In genomic region chr1:87117761-87118160, GRCh38 we compare ENCODE assay signal across 27 cellular contexts.
A peak's percentile ranks its signal among the peaks of the same experiment; 100 is the strongest.
DNase-seq lines count a peak whose midpoint lies in the region; ATAC-seq and TF ChIP-seq lines count a peak whose summit lies in the region.
"Had no signal": no experiment of that assay in that cellular context is flagged by ENCODE, and none has a peak within 500 bp of the region (broad histone marks: within the 10 kb centered on the region; RNA-seq: fewer than 3 reads in every experiment).

No MANE protein-coding gene starts in this region.

- no peaks in the 10 kb centered on the region for H3K27me3 ChIP-seq in smooth muscle cell (ENCODE audit: low read depth)
- H3K27me3 ChIP-seq: hepatocyte, thyroid gland had no signal

- TF ChIP-seq CTCF in OCI-LY7 (conservative IDR thresholded peaks at IDR 0.05; ENCODE audit: low read length) (no peak), smooth muscle cell (IDR thresholded peaks at IDR 0.05; ENCODE audit: borderline replicate concordance, insufficient read depth, poor library complexity, severe bottlenecking) (no peak)

- intact Hi-C loops in OCI-LY7 (cut with micrococcal nuclease; ENCODE audit: unreplicated experiment): no loop called here

- H3K36me3 ChIP-seq in OCI-LY7 (ENCODE audit: insufficient read depth, low read length): no peaks in the 10 kb centered on the region
- H3K36me3 ChIP-seq in smooth muscle cell (ENCODE audit: low read depth): no peaks in the 10 kb centered on the region
- H3K36me3 ChIP-seq: thyroid gland had no signal

- no peak overlapping the region for H3K27ac ChIP-seq in OCI-LY7 (ENCODE audit: low read depth, low read length, poor library complexity, severe bottlenecking)
- no peak overlapping the region for H3K27ac ChIP-seq in smooth muscle cell (ENCODE audit: low read depth)
- H3K27ac ChIP-seq: GM23248, hepatocyte, thyroid gland, VCaP had no signal

- H3K4me2 ChIP-seq in OCI-LY7 (ENCODE audit: low read length): no peak overlapping the region
- H3K4me2 ChIP-seq in smooth muscle cell: no peak overlapping the region
- H3K4me2 ChIP-seq: hepatocyte had no signal

- 88% methylated on average over 4 of the region's 4 CpGs for whole genome bisulfite sequencing in smooth muscle cell (ENCODE audit: low lambda C conversion rate)

- no peaks in the 10 kb centered on the region for H3K79me2 ChIP-seq in OCI-LY7 (ENCODE audit: insufficient read depth, low read depth, low read length)
- H3K79me2 ChIP-seq in smooth muscle cell (ENCODE audit: low read depth): no peaks in the 10 kb centered on the region
- H3K79me2 ChIP-seq: hepatocyte had no signal

- H3K4me1 ChIP-seq in OCI-LY7 (ENCODE audit: insufficient read depth, low read length, poor library complexity, severe bottlenecking) (no peaks in the 10 kb centered on the region), smooth muscle cell (ENCODE audit: low read depth) (peaks cover 6% of the 10 kb centered on the region)

- H3K9me3 ChIP-seq in OCI-LY7 (ENCODE audit: low read length): no peaks in the 10 kb centered on the region
- H3K9me3 ChIP-seq in smooth muscle cell (replicated peaks; ENCODE audit: low read depth): no peaks in the 10 kb centered on the region
- H3K9me3 ChIP-seq: thyroid gland had no signal

- H3K4me3 ChIP-seq in OCI-LY7 (ENCODE audit: low read depth, low read length, poor library complexity, severe bottlenecking): no peak overlapping the region
- H3K4me3 ChIP-seq in smooth muscle cell: no peak overlapping the region
- H3K4me3 ChIP-seq: GM23248, hepatocyte, thyroid gland had no signal

- DNase-seq in GM03348 (ENCODE audit: low spot score) (peak; percentile 50), OCI-LY7 (ENCODE audit: low spot score) (no peak), astrocyte of the hippocampus (ENCODE audit: low read depth, low spot score) (peak; percentile 44), kidney tubule cell (ENCODE audit: low spot score) (peak; percentile 55), smooth muscle cell (lab: John Stamatoyannopoulos, UW; ENCODE audit: unreplicated experiment) (no peak), NCI-H345 treated with DMSO at 0.1 percent for 48 hours (lab: John Stamatoyannopoulos, UW; ENCODE audit: unreplicated experiment) (no peak)
- DNase-seq in stimulated activated CD4-positive, alpha-beta T cell treated with anti-CD3 and anti-CD28 coated beads, Interleukin-4, amount 100 ng/mL, for 24 hours: no peak
- DNase-seq: activated CD4-positive, alpha-beta T cell treated with anti-CD3 and anti-CD28 coated beads, Interleukin-2, amount 50 U/mL, for 1 hour; activated CD8-positive, alpha-beta memory T cell treated with anti-CD3 and anti-CD28 coated beads, Interleukin-2, amount 50 U/mL, for 4 hours; activated naive CD8-positive, alpha-beta T cell treated with anti-CD3 and anti-CD28 coated beads, Interleukin-2, amount 10 ng/mL, durations not matched to agents 7 days and 5 days; AML-193; GM23248; immature natural killer cell; left ventricle myocardium superior; midbrain; natural killer cell; NCI-H1436 treated with DMSO at 0.1 percent for 48 hours; NCI-H2171; NCI-H526 treated with DMSO at 0.1 percent for 48 hours; SIG-M5; stimulated activated CD4-positive, alpha-beta T cell treated with anti-CD3 and anti-CD28 coated beads, Interleukin-4, amount 100 ng/mL, for 4 hours; stimulated activated naive CD8-positive, alpha-beta T cell treated with anti-CD3 and anti-CD28 coated beads, Interleukin-15, Interleukin-2, amounts not matched to agents 100 U/mL and 50 U/mL, for 24 hours; thyroid gland had no signal

- ATAC-seq in GM19035 (IDR thresholded peaks at IDR 0.05; ENCODE audit: unreplicated experiment): no peak
- ATAC-seq: HepG2; left ventricle myocardium superior; natural killer cell; stimulated activated naive CD8-positive, alpha-beta T cell treated with anti-CD3 and anti-CD28 coated beads, Interleukin-15, Interleukin-2, amounts not matched to agents 100 U/mL and 50 U/mL, for 24 hours had no signal

- TSS peak; percentile 7 for BruUV-seq in OCI-LY7 (replicated peaks; lab: Mats Ljungman, UMichigan)

- H3K9me2 ChIP-seq in OCI-LY7 (ENCODE audit: insufficient read depth, low read length): no peaks in the 10 kb centered on the region

- CTCF ChIA-PET in OCI-LY7 (lab: Charles Lee; ENCODE audit: unreplicated experiment): no interaction called here

- H3K9ac ChIP-seq in smooth muscle cell (ENCODE audit: low read depth): no peak overlapping the region
- H3K9ac ChIP-seq: GM23248 had no signal

- no peaks in the 10 kb centered on the region for H3F3A ChIP-seq in smooth muscle cell (ENCODE audit: low read depth)

- H4K20me1 ChIP-seq in OCI-LY7 (ENCODE audit: insufficient read depth, low read length) (no peaks in the 10 kb centered on the region), smooth muscle cell (ENCODE audit: low read depth) (no peaks in the 10 kb centered on the region)

- H2AFZ ChIP-seq in OCI-LY7 (ENCODE audit: low read length) (no peak overlapping the region), smooth muscle cell (ENCODE audit: low read depth) (no peak overlapping the region)
- H2AFZ ChIP-seq: GM23248, hepatocyte had no signal

- POLR2A ChIA-PET in OCI-LY7 (lab: Charles Lee): interaction anchor here (0.7 to 1.1 kb wide), 2 partner anchors 21 to 205 kb away, joined by 3 to 4 read pairs; no protein-coding TSS in a partner anchor

Comparison
In these comparisons a context has a peak if more than half of its experiments do, and no peak if none do; other contexts are left out.
1. DNase-seq: peak in GM03348 (single experiment), astrocyte of the hippocampus (single experiment) and kidney tubule cell (single experiment); none in OCI-LY7 (single experiment), smooth muscle cell (single experiment), stimulated activated CD4-positive, alpha-beta T cell treated with anti-CD3 and anti-CD28 coated beads, Interleukin-4, amount 100 ng/mL, for 24 hours (single experiment) and NCI-H345 treated with DMSO at 0.1 percent for 48 hours (single experiment).